In the genomic region with DNA sequence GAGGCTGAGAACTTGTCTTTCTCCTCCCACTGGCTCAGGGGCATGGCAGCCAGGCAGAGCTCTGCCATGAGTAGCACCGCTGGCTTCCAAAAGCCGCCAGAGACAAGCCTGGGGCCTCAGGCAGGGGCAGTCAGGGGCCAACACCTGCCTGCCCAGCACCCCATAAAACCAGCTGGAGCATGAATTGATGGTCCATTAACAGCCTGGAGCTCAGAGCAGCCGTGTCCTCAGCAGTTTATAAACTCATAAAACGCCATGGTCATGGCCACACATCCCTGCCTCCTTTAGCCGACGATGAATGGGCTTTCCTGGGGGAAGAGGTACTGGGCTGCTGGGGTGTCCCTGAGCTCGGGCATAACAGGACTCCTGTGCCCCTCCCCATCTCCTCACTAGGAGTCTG, we compare ENCODE assay signal across 23 cellular contexts. TPM values are rescaled to one million over a fixed set of nuclear protein-coding genes. Genes with fewer than 3 reads are reported as not detected.
"Had no signal": no experiment of that assay in that cellular context is flagged by ENCODE, and none has a peak within 500 bp of the region (broad histone marks: within the 10 kb centered on the region; RNA-seq: fewer than 3 reads in every experiment).

No MANE protein-coding gene starts in this region.

- H3K9me3 ChIP-seq: colonic mucosa, esophagus squamous epithelium, gastroesophageal sphincter, left ventricle myocardium inferior, lower lobe of right lung, psoas muscle, stomach, thoracic aorta had no signal

- H3K4me1 ChIP-seq: colonic mucosa, left ventricle myocardium inferior, neural progenitor cell, parathyroid adenoma, psoas muscle, stomach had no signal

- H3K36me3 ChIP-seq: colonic mucosa, esophagus squamous epithelium, gastroesophageal sphincter, left ventricle myocardium inferior, lower lobe of right lung, neural progenitor cell, stomach, thoracic aorta had no signal

- H3K4me2 ChIP-seq: neural progenitor cell had no signal

- DNase-seq: colonic mucosa; dermis blood vessel endothelial cell; esophagus squamous epithelium; foreskin fibroblast; glutamatergic neuron; immature natural killer cell; left ventricle myocardium inferior; lower lobe of right lung; midbrain; occipital lobe; psoas muscle; small intestine; stimulated activated CD4-positive, alpha-beta T cell treated with anti-CD3 and anti-CD28 coated beads, Interleukin-12 subunit alpha, Interleukin-12 subunit beta, amount 100 ng/mL, for 4 hours; stimulated activated naive CD4-positive, alpha-beta T cell; stomach; trophoblast cell had no signal

- H3K4me3 ChIP-seq: colonic mucosa, esophagus squamous epithelium, gastroesophageal sphincter, left ventricle myocardium inferior, lower lobe of right lung, neural progenitor cell, psoas muscle, stomach, thoracic aorta had no signal

- ATAC-seq: gastroesophageal sphincter; lower lobe of right lung; natural killer cell treated with Interleukin-12 subunit alpha and Interleukin-12 subunit beta and Interleukin-15 and Interleukin-18, amount 100 ng/mL, for 72 hours; psoas muscle had no signal

- H2AFZ ChIP-seq: neural progenitor cell, parathyroid adenoma had no signal

- H3K27me3 ChIP-seq: colonic mucosa, neural progenitor cell had no signal

- H3K27ac ChIP-seq: colonic mucosa, esophagus squamous epithelium, gastroesophageal sphincter, left ventricle myocardium inferior, lower lobe of right lung, neural progenitor cell, parathyroid adenoma, psoas muscle, stomach, thoracic aorta had no signal

- H3K79me2 ChIP-seq: parathyroid adenoma had no signal

RNA-seq across cellular contexts. Expression of gene PAX7, which starts 50.6 kb away (rescaled TPM):
- total RNA-seq: colonic mucosa; dermis blood vessel endothelial cell; epithelial cell of proximal tubule; esophagus squamous epithelium; gastroesophageal sphincter; left ventricle myocardium inferior; lower lobe of right lung; natural killer cell treated with Interleukin-12 subunit alpha and Interleukin-12 subunit beta and Interleukin-15 and Interleukin-18, amount 100 ng/mL, for 72 hours; occipital lobe; stomach; thoracic aorta had no signal
- polyA plus RNA-seq: immature natural killer cell, keratinocyte, stomach had no signal
